ENCODE assay signal across 25 cellular contexts in the genomic region with DNA sequence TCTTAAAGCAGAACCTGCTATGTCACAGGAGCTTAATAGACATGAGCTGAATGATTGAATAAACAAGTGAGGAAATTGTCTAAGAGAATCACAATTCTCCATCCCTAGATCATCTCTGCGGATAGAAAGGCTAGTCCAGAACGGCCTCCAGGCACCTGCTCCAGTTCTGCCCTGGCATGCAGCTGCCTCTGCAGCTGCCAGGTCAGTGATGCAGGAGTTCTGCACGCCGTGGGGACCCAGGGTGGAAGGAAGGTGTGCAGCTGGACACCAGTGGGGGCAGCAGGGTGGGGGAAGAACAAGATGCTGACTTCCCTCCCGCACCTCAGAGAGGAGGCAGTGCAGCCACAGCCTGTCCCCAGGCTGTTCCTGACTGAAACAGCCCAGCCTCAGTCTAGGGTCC.
DNase-seq lines count a peak whose midpoint lies in the region; ATAC-seq and TF ChIP-seq lines count a peak whose summit lies in the region.
"Had no signal": no experiment of that assay in that cellular context is flagged by ENCODE, and none has a peak within 500 bp of the region (broad histone marks: within the 10 kb centered on the region; RNA-seq: fewer than 3 reads in every experiment).

No MANE protein-coding gene starts in this region.

- intact Hi-C loops in Right ventricle myocardium superior (cut with DNase I) (no loop called here), psoas muscle (cut with DNase I) (no loop called here)

- H3K4me1 ChIP-seq in psoas muscle, result peaks cover 6% of the 10 kb centered on the region
- H3K4me1 ChIP-seq: prostate gland, testis, vagina had no signal

- no peaks in the 10 kb centered on the region for H3K27me3 ChIP-seq in psoas muscle (ENCODE audit: insufficient read depth in 3 of 3, low read length in 2 of 3)
- H3K27me3 ChIP-seq: gastroesophageal sphincter, testis, vagina had no signal

- no peak overlapping the region for H3K4me3 Mint-ChIP-seq in type B pancreatic cell
- H3K4me3 Mint-ChIP-seq: activated T-cell treated with anti-CD3 and anti-CD28 coated beads, Interleukin-2, amount 50 U/mL, for 4 hours; B cell; CD8-positive, alpha-beta memory T cell had no signal

- 33 to 39% (median 36%) methylated on average over 5 of the region's 5 CpGs for WGBS in psoas muscle, 3 donors

- H3K9me3 ChIP-seq in psoas muscle, result no peaks in the 10 kb centered on the region
- H3K9me3 ChIP-seq: gastroesophageal sphincter, prostate gland, testis, vagina had no signal

- no peak overlapping the region for H3K4me3 ChIP-seq in psoas muscle
- H3K4me3 ChIP-seq: gastroesophageal sphincter, prostate gland, skin epidermis, testis, vagina had no signal

- peak; percentile 5 for DNase-seq in NCI-H510A treated with DMSO at 0.1 percent for 48 hours (lab: John Stamatoyannopoulos, UW)
- DNase-seq in NCI-H510A (lab: John Stamatoyannopoulos, UW), result no peak
- DNase-seq in NCI-H2196 treated with DMSO at 0.1 percent for 48 hours (lab: John Stamatoyannopoulos, UW; ENCODE audit: unreplicated experiment), result peak; percentile 38
- no peak for DNase-seq in Right ventricle myocardium superior
- DNase-seq in psoas muscle, result peak; percentile 30 to 71
- DNase-seq in type B pancreatic cell (ENCODE audit: extremely low spot score, unreplicated experiment), result no peak
- DNase-seq in T1000 (lab: John Stamatoyannopoulos, UW), result no peak
- DNase-seq: activated CD4-positive, alpha-beta T cell treated with anti-CD3 and anti-CD28 coated beads for 48 hours; activated naive CD4-positive, alpha-beta T cell; activated T-cell treated with anti-CD3 and anti-CD28 coated beads, Interleukin-2, amount 50 U/mL, for 4 hours; CD8-positive, alpha-beta memory T cell; DND-41; GOT3; IMR-90; islet precursor cell; NCI-H1694 treated with DMSO at 0.1 percent for 48 hours; NCI-H226; stimulated activated CD4-positive, alpha-beta T cell treated with anti-CD3 and anti-CD28 coated beads, Interleukin-1b, Interleukin-23, amount 100 ng/mL, for 48 hours; testis had no signal

- H3K27ac ChIP-seq in psoas muscle, result peak overlapping the region; percentile 51
- H3K27ac ChIP-seq: prostate gland, skin epidermis, testis, vagina had no signal

- H3K36me3 ChIP-seq in psoas muscle (ENCODE audit: insufficient read depth in 1 of 2, low read depth in 1 of 2), result no peaks in the 10 kb centered on the region
- H3K36me3 ChIP-seq: gastroesophageal sphincter, prostate gland, vagina had no signal

- H3K36me3 Mint-ChIP-seq in type B pancreatic cell, result no peaks in the 10 kb centered on the region
- H3K36me3 Mint-ChIP-seq: CD8-positive, alpha-beta memory T cell had no signal

- H3K27ac Mint-ChIP-seq in type B pancreatic cell, result no peak overlapping the region
- H3K27ac Mint-ChIP-seq: B cell; CD8-positive, alpha-beta memory T cell had no signal

- H3K9me3 Mint-ChIP-seq in type B pancreatic cell, result no peaks in the 10 kb centered on the region
- H3K9me3 Mint-ChIP-seq: activated T-cell treated with anti-CD3 and anti-CD28 coated beads, Interleukin-2, amount 50 U/mL, for 4 hours had no signal

- H3K27me3 Mint-ChIP-seq in type B pancreatic cell, result peaks cover 6% of the 10 kb centered on the region

- ATAC-seq in Right ventricle myocardium superior (ENCODE audit: poor library complexity) (peak; percentile 36), psoas muscle (peak; percentile 78 to 87 (median 80)), GM19452 (IDR thresholded peaks at IDR 0.05; ENCODE audit: unreplicated experiment) (no peak)
- ATAC-seq: activated T-cell treated with anti-CD3 and anti-CD28 coated beads, Interleukin-2, amount 50 U/mL, for 4 hours; gastroesophageal sphincter had no signal

- H3K4me1 Mint-ChIP-seq in type B pancreatic cell (ENCODE audit: unreplicated experiment), result peaks cover 21% of the 10 kb centered on the region
- H3K4me1 Mint-ChIP-seq: B cell; CD8-positive, alpha-beta memory T cell had no signal

- TF ChIP-seq CTCF in psoas muscle (IDR thresholded peaks at IDR 0.05) (no peak), type B pancreatic cell (conservative IDR thresholded peaks at IDR 0.05) (no peak)

Comparison
In these comparisons a context has a peak if more than half of its experiments do, and no peak if none do; other contexts are left out.
1. DNase-seq: peak in NCI-H510A treated with DMSO at 0.1 percent for 48 hours (single experiment), NCI-H2196 treated with DMSO at 0.1 percent for 48 hours (single experiment) and psoas muscle (2 of 2); none in NCI-H510A (single experiment), Right ventricle myocardium superior (single experiment), type B pancreatic cell (single experiment) and T1000 (single experiment).